ENCODE assay signal across 14 cellular contexts in the genomic region with DNA sequence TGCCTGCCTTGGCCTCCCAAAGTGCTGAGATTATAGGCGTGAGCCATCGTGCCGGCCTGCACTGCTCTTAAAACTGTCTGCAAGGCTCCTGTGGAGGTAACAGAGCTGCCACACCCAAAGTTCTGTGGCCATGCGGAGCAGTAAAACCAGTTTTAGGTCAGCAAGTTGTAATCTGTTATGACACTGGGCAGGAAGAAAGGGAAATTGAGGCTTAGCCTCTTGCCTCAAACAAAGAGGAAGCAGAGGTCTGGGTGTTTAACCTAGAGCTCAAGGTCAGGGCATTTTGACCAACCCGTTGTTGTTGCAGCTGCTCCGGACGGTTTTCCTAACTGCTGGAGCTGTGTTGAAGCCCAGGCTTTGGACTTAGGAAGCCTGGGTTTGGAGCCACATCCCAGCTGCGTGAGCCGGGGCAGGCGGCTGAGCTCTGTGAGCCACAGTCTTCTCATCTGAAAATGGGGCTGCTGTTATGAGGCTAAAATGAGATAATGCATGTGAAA. TPM values are rescaled to one million over a fixed set of nuclear protein-coding genes. Genes with fewer than 3 reads are reported as not detected.
DNase-seq lines count a peak whose midpoint lies in the region; TF ChIP-seq lines count a peak whose summit lies in the region.
"Had no signal": no experiment of that assay in that cellular context is flagged by ENCODE, and none has a peak within 500 bp of the region (broad histone marks: within the 10 kb centered on the region; RNA-seq: fewer than 3 reads in every experiment).

No MANE protein-coding gene starts in this region.

- no peak overlapping the region for H2BK12ac ChIP-seq in trophoblast cell (ENCODE audit: low read length)

- H3K4me3 Mint-ChIP-seq in CD14-positive monocyte: peak overlapping the region; percentile 49 to 71
- H3K4me3 Mint-ChIP-seq in dendritic cell treated with granulocyte-macrophage colony-stimulating factor and Interleukin-4, amounts not matched to agents 40 ng/mL and 50 ng/mL, for 4 days: no peak overlapping the region
- H3K4me3 Mint-ChIP-seq in CD8-positive, alpha-beta memory T cell: no peak overlapping the region
- H3K4me3 Mint-ChIP-seq: activated B cell treated with CpG ODN at 0.5 μM for 24 hours had no signal

- no peaks in the 10 kb centered on the region for H3K36me3 ChIP-seq in trophoblast cell (ENCODE audit: control insufficient read depth in 1 of 2, insufficient read depth in 2 of 2, low read length in 2 of 2)
- H3K36me3 ChIP-seq in CD8-positive, alpha-beta memory T cell (ENCODE audit: insufficient read depth, low read length): no peaks in the 10 kb centered on the region

- no peak overlapping the region for H2BK5ac ChIP-seq in trophoblast cell (ENCODE audit: low read depth, low read length, poor library complexity)

- no peak overlapping the region for H4K8ac ChIP-seq in trophoblast cell (ENCODE audit: low read depth, low read length)

- no peaks in the 10 kb centered on the region for H3K27me3 ChIP-seq in trophoblast cell (ENCODE audit: insufficient read depth, low read length)
- no peaks in the 10 kb centered on the region for H3K27me3 ChIP-seq in CD8-positive, alpha-beta memory T cell (ENCODE audit: insufficient read depth, low read length, poor library complexity, severe bottlenecking)

- no peak overlapping the region for H3K4me2 ChIP-seq in trophoblast cell (ENCODE audit: low read length)

- peak overlapping the region; percentile 95 to 99 (median 98) for H3K27ac Mint-ChIP-seq in CD14-positive monocyte
- peak overlapping the region; percentile 92 for H3K27ac Mint-ChIP-seq in dendritic cell treated with granulocyte-macrophage colony-stimulating factor and Interleukin-4, amounts not matched to agents 40 ng/mL and 50 ng/mL, for 4 days
- no peak overlapping the region for H3K27ac Mint-ChIP-seq in CD8-positive, alpha-beta memory T cell
- H3K27ac Mint-ChIP-seq: activated B cell treated with CpG ODN at 0.5 μM for 24 hours had no signal

- H3K79me2 ChIP-seq in trophoblast cell (ENCODE audit: control insufficient read depth, insufficient read depth, low read length, poor library complexity): no peaks in the 10 kb centered on the region

- no peaks in the 10 kb centered on the region for H3K27me3 Mint-ChIP-seq in CD14-positive monocyte (ENCODE audit: low read depth in 3 of 3)
- H3K27me3 Mint-ChIP-seq in dendritic cell treated with granulocyte-macrophage colony-stimulating factor and Interleukin-4, amounts not matched to agents 40 ng/mL and 50 ng/mL, for 4 days: no peaks in the 10 kb centered on the region
- H3K27me3 Mint-ChIP-seq in CD8-positive, alpha-beta memory T cell: no peaks in the 10 kb centered on the region
- H3K27me3 Mint-ChIP-seq: activated B cell treated with CpG ODN at 0.5 μM for 24 hours had no signal

- H3K4me1 ChIP-seq in trophoblast cell (ENCODE audit: control insufficient read depth in 1 of 2, insufficient read depth in 2 of 2, low read length in 2 of 2): peaks cover 3 to 14% of the 10 kb centered on the region in 2 experiments
- H3K4me1 ChIP-seq in CD8-positive, alpha-beta memory T cell (ENCODE audit: insufficient read depth, low read length): peaks cover 9% of the 10 kb centered on the region

- H3K9ac ChIP-seq in trophoblast cell (ENCODE audit: low read length): no peak overlapping the region

- intact Hi-C loops in CD14-positive monocyte (cut with micrococcal nuclease): loop anchor here in 1 of 2 donors (2.0 to 5.0 kb wide), 2 partner anchors 16 to 89 kb away; a partner anchor contains a TSS
- intact Hi-C loops in dendritic cell treated with granulocyte-macrophage colony-stimulating factor and Interleukin-4, amounts not matched to agents 40 ng/mL and 50 ng/mL, for 4 days (cut with micrococcal nuclease): loop anchor here (10.0 kb wide), 2 partner anchors 74 to 86 kb away; a partner anchor contains a TSS

- no peak overlapping the region for H4K12ac ChIP-seq in trophoblast cell (ENCODE audit: low read depth, low read length)

- no peak overlapping the region for H2AFZ ChIP-seq in trophoblast cell (ENCODE audit: insufficient read depth, low read length, poor library complexity)

- CTCF ChIA-PET in CD8-positive, alpha-beta memory T cell (lab: Charles Lee): interaction anchor here (0.9 to 2.4 kb wide), 8 partner anchors 9 to 144 kb away, joined by 3 to 9 read pairs (median 4); no protein-coding TSS in a partner anchor

- no peak overlapping the region for H4K91ac ChIP-seq in trophoblast cell (ENCODE audit: low read depth, low read length)

- TF ChIP-seq CTCF in CD14-positive monocyte (IDR thresholded peaks at IDR 0.05): no peak

- H3K36me3 Mint-ChIP-seq in CD14-positive monocyte: no peaks in the 10 kb centered on the region
- H3K36me3 Mint-ChIP-seq in dendritic cell treated with granulocyte-macrophage colony-stimulating factor and Interleukin-4, amounts not matched to agents 40 ng/mL and 50 ng/mL, for 4 days (ENCODE audit: low read depth): no peaks in the 10 kb centered on the region
- H3K36me3 Mint-ChIP-seq in CD8-positive, alpha-beta memory T cell: no peaks in the 10 kb centered on the region

- DNase-seq in CD14-positive monocyte (ENCODE audit: low spot score) (no peak), NOMO-1 (lab: John Stamatoyannopoulos, UW; ENCODE audit: unreplicated experiment in 2 of 2) (peak; percentile 86 to 91), trophoblast cell (peak; percentile 56 to 67), UCSD-AML1 (lab: John Stamatoyannopoulos, UW; ENCODE audit: unreplicated experiment) (no peak), NCI-H524 treated with DMSO at 0.1 percent for 48 hours (lab: John Stamatoyannopoulos, UW) (no peak), glomerular visceral epithelial cell (ENCODE audit: extremely low spot score) (no peak)
- no peak for DNase-seq in CD8-positive, alpha-beta memory T cell
- DNase-seq: activated B cell treated with CpG ODN at 0.5 μM for 24 hours; hypothalamus; NCI-H187 treated with DMSO at 0.1 percent for 48 hours; NCI-H69; nucleus accumbens; stimulated activated CD4-positive, alpha-beta T cell treated with anti-CD3 and anti-CD28 coated beads, Interleukin-12 subunit alpha, Interleukin-12 subunit beta, amount 100 ng/mL, for 4 hours had no signal

- no CpG with 5 or more reads among the region's 10 CpGs for WGBS in trophoblast cell (ENCODE audit: extremely low coverage, insufficient coverage, insufficient read length)

- POLR2A ChIA-PET in CD8-positive, alpha-beta memory T cell (lab: Charles Lee): no interaction called here

- no peak overlapping the region for H3K4me3 ChIP-seq in trophoblast cell (ENCODE audit: low read depth, low read length)
- no peak overlapping the region for H3K4me3 ChIP-seq in CD8-positive, alpha-beta memory T cell (ENCODE audit: low read length)

- H3K18ac ChIP-seq in trophoblast cell (ENCODE audit: low read length): no peak overlapping the region

- H3K27ac ChIP-seq in trophoblast cell (ENCODE audit: low read depth, low read length): no peak overlapping the region
- no peak overlapping the region for H3K27ac ChIP-seq in CD8-positive, alpha-beta memory T cell (ENCODE audit: low read depth, low read length)

- H2AK5ac ChIP-seq in trophoblast cell (ENCODE audit: low read length): no peak overlapping the region

- peaks cover 0 to 2% (median 0%) of the 10 kb centered on the region in 7 donors for H3K9me3 Mint-ChIP-seq in CD14-positive monocyte
- no peaks in the 10 kb centered on the region for H3K9me3 Mint-ChIP-seq in dendritic cell treated with granulocyte-macrophage colony-stimulating factor and Interleukin-4, amounts not matched to agents 40 ng/mL and 50 ng/mL, for 4 days
- no peaks in the 10 kb centered on the region for H3K9me3 Mint-ChIP-seq in CD8-positive, alpha-beta memory T cell
- H3K9me3 Mint-ChIP-seq: activated B cell treated with CpG ODN at 0.5 μM for 24 hours had no signal

- H3K4ac ChIP-seq in trophoblast cell (ENCODE audit: low read depth, low read length): no peak overlapping the region

- no peak overlapping the region for H2BK120ac ChIP-seq in trophoblast cell (ENCODE audit: insufficient read depth, low read length, poor library complexity)

- H3K9me3 ChIP-seq in trophoblast cell (ENCODE audit: insufficient read depth, low read depth, low read length): peaks cover 1% of the 10 kb centered on the region
- no peaks in the 10 kb centered on the region for H3K9me3 ChIP-seq in CD8-positive, alpha-beta memory T cell (ENCODE audit: low read length)

- peaks cover 69% of the 10 kb centered on the region for H3K4me1 Mint-ChIP-seq in CD14-positive monocyte
- H3K4me1 Mint-ChIP-seq in dendritic cell treated with granulocyte-macrophage colony-stimulating factor and Interleukin-4, amounts not matched to agents 40 ng/mL and 50 ng/mL, for 4 days (ENCODE audit: low read depth): peaks cover 48% of the 10 kb centered on the region
- peaks cover 12 to 19% (median 18%) of the 10 kb centered on the region in 3 donors for H3K4me1 Mint-ChIP-seq in CD8-positive, alpha-beta memory T cell

- H3K14ac ChIP-seq in trophoblast cell (ENCODE audit: low read length): no peak overlapping the region

- H3K23ac ChIP-seq in trophoblast cell (ENCODE audit: low read length): no peak overlapping the region

- H3K79me1 ChIP-seq in trophoblast cell (ENCODE audit: low read length): no peaks in the 10 kb centered on the region

RNA-seq across cellular contexts. Expression of a gene that starts 7.4 kb away (rescaled TPM):
- 10 to 100 TPM; 31.0 to 44.3 TPM for polyA plus RNA-seq in CD14-positive monocyte
- 17.0 and 18.9 TPM in 2 replicates for polyA plus RNA-seq in trophoblast cell (2013)
- 100 to 1,000 TPM; 102 to 111 TPM for total RNA-seq in CD8-positive, alpha-beta memory T cell
- 11.6 TPM for polyA plus RNA-seq in CD8-positive, alpha-beta memory T cell

RNA-seq across cellular contexts. Expression of a gene that starts 17.4 kb away (rescaled TPM):
- 100 to 1,000 TPM; 498 to 749 TPM for polyA plus RNA-seq in CD14-positive monocyte
- polyA plus RNA-seq in trophoblast cell (2013): 324 and 327 TPM in 2 replicates
- 1,000 to 10,000 TPM; 1,086 to 1,097 TPM for total RNA-seq in CD8-positive, alpha-beta memory T cell
- polyA plus RNA-seq in CD8-positive, alpha-beta memory T cell: 309 TPM

RNA-seq across cellular contexts. Expression of a gene that starts 37.3 kb away (rescaled TPM):
- polyA plus RNA-seq in CD14-positive monocyte: 10 to 100 TPM; 55.8 to 60.6 TPM
- 46.4 and 49.2 TPM in 2 replicates for polyA plus RNA-seq in trophoblast cell (2013)
- total RNA-seq in CD8-positive, alpha-beta memory T cell: 10 to 100 TPM; 61.0 to 64.8 TPM
- polyA plus RNA-seq in CD8-positive, alpha-beta memory T cell: 83.0 TPM

RNA-seq across cellular contexts. Expression of a gene that starts 37.4 kb away (rescaled TPM):
- polyA plus RNA-seq in CD14-positive monocyte: 10 to 100 TPM; 24.1 to 26.4 TPM
- polyA plus RNA-seq in trophoblast cell (2013): 33.1 and 33.5 TPM in 2 replicates
- total RNA-seq in CD8-positive, alpha-beta memory T cell: 10 to 100 TPM; 56.2 to 57.6 TPM
- polyA plus RNA-seq in CD8-positive, alpha-beta memory T cell: 26.4 TPM

Comparison
In these comparisons a context has a peak if more than half of its experiments do, and no peak if none do; other contexts are left out.
1. DNase-seq: peak in NOMO-1 (2 of 2) and trophoblast cell (2 of 2); none in CD14-positive monocyte (single experiment), UCSD-AML1 (single experiment), CD8-positive, alpha-beta memory T cell (0 of 5), NCI-H524 treated with DMSO at 0.1 percent for 48 hours (single experiment) and glomerular visceral epithelial cell (single experiment).
2. H3K27ac Mint-ChIP-seq: peak in CD14-positive monocyte (7 of 7) and dendritic cell treated with granulocyte-macrophage colony-stimulating factor and Interleukin-4, amounts not matched to agents 40 ng/mL and 50 ng/mL, for 4 days (single experiment); none in CD8-positive, alpha-beta memory T cell (0 of 8).
3. H3K4me3 Mint-ChIP-seq: peak in CD14-positive monocyte (2 of 2); none in dendritic cell treated with granulocyte-macrophage colony-stimulating factor and Interleukin-4, amounts not matched to agents 40 ng/mL and 50 ng/mL, for 4 days (single experiment) and CD8-positive, alpha-beta memory T cell (0 of 7).